Comparison of ENCODE assay signal across 1 cellular context in the genomic region with DNA sequence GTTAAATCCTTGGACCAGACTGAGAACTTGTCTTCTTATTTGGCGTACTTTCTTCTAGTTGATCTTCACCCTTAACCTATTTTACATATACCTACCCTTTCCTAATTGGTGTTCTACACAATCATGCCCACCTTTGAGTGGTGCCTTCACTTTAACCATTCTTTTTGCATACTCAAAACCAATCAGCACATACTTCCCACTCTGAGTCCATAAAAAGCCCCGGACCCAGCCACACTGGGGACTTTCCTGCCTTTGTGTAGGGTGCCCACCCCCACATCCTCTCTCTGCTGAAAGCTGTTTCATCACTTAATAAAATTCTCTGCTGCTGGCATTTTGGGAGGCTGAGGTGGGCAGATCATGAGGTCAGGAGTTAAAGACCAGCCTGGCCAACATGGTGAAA.
A peak's percentile ranks its signal among the peaks of the same experiment; 100 is the strongest.
TF ChIP-seq lines count a peak whose summit lies in the region.

No MANE protein-coding gene starts in this region.

TF ChIP-seq in GM12878, 131 proteins besides CTCF, POLR2A, EP300 and RAD21:
- TF ChIP-seq, protein P1, sequence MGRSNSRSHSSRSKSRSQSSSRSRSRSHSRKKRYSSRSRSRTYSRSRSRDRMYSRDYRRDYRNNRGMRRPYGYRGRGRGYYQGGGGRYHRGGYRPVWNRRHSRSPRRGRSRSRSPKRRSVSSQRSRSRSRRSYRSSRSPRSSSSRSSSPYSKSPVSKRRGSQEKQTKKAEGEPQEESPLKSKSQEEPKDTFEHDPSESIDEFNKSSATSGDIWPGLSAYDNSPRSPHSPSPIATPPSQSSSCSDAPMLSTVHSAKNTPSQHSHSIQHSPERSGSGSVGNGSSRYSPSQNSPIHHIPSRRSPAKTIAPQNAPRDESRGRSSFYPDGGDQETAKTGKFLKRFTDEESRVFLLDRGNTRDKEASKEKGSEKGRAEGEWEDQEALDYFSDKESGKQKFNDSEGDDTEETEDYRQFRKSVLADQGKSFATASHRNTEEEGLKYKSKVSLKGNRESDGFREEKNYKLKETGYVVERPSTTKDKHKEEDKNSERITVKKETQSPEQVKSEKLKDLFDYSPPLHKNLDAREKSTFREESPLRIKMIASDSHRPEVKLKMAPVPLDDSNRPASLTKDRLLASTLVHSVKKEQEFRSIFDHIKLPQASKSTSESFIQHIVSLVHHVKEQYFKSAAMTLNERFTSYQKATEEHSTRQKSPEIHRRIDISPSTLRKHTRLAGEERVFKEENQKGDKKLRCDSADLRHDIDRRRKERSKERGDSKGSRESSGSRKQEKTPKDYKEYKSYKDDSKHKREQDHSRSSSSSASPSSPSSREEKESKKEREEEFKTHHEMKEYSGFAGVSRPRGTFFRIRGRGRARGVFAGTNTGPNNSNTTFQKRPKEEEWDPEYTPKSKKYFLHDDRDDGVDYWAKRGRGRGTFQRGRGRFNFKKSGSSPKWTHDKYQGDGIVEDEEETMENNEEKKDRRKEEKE (IDR thresholded peaks at IDR 0.05): no peak
- TF ChIP-seq, protein P2, sequence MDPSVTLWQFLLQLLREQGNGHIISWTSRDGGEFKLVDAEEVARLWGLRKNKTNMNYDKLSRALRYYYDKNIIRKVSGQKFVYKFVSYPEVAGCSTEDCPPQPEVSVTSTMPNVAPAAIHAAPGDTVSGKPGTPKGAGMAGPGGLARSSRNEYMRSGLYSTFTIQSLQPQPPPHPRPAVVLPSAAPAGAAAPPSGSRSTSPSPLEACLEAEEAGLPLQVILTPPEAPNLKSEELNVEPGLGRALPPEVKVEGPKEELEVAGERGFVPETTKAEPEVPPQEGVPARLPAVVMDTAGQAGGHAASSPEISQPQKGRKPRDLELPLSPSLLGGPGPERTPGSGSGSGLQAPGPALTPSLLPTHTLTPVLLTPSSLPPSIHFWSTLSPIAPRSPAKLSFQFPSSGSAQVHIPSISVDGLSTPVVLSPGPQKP (IDR thresholded peaks at IDR 0.05; ENCODE audit: low read depth, low read length): no peak
- TF ChIP-seq YY1 (IDR thresholded peaks at IDR 0.05; ENCODE audit: low read depth, low read length): no peak
- no peak for TF ChIP-seq SP1 (IDR thresholded peaks at IDR 0.05; ENCODE audit: low read depth, low read length)
- 0 out of 2 replicates have a peak, but pooled peaks have one; percentile 22 for TF ChIP-seq MTA2 (IDR thresholded peaks at IDR 0.05; ENCODE audit: low read depth)
- TF ChIP-seq, protein P3, sequence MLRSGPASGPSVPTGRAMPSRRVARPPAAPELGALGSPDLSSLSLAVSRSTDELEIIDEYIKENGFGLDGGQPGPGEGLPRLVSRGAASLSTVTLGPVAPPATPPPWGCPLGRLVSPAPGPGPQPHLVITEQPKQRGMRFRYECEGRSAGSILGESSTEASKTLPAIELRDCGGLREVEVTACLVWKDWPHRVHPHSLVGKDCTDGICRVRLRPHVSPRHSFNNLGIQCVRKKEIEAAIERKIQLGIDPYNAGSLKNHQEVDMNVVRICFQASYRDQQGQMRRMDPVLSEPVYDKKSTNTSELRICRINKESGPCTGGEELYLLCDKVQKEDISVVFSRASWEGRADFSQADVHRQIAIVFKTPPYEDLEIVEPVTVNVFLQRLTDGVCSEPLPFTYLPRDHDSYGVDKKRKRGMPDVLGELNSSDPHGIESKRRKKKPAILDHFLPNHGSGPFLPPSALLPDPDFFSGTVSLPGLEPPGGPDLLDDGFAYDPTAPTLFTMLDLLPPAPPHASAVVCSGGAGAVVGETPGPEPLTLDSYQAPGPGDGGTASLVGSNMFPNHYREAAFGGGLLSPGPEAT (IDR thresholded peaks at IDR 0.05; ENCODE audit: low read depth): 0 out of 2 replicates have a peak, but pooled peaks have one; percentile 27
- 0 out of 4 replicates have a peak, but pooled peaks of 1 of the 2 experiments have one; percentile 20 for TF ChIP-seq IKZF2 (IDR thresholded peaks at IDR 0.05)
- TF ChIP-seq RUNX3 (IDR thresholded peaks at IDR 0.05; ENCODE audit: low read length): peak; percentile 48; the same call in 1 of the 2 replicates
- no peak for TF ChIP-seq CHD4 (IDR thresholded peaks at IDR 0.05)
- peak; percentile 61; the same call in 2 of the 3 replicates for TF ChIP-seq POU2F2 (IDR thresholded peaks at IDR 0.05; ENCODE audit: borderline replicate concordance, low read depth, low read length)
- TF ChIP-seq, protein P4, sequence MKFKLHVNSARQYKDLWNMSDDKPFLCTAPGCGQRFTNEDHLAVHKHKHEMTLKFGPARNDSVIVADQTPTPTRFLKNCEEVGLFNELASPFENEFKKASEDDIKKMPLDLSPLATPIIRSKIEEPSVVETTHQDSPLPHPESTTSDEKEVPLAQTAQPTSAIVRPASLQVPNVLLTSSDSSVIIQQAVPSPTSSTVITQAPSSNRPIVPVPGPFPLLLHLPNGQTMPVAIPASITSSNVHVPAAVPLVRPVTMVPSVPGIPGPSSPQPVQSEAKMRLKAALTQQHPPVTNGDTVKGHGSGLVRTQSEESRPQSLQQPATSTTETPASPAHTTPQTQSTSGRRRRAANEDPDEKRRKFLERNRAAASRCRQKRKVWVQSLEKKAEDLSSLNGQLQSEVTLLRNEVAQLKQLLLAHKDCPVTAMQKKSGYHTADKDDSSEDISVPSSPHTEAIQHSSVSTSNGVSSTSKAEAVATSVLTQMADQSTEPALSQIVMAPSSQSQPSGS (IDR thresholded peaks at IDR 0.05; ENCODE audit: low read length): 0 out of 2 replicates have a peak, but pooled peaks have one; percentile 28
- no peak for TF ChIP-seq CBX3 (IDR thresholded peaks at IDR 0.05; ENCODE audit: borderline replicate concordance, low read depth)
- TF ChIP-seq WRNIP1 (IDR thresholded peaks at IDR 0.05; ENCODE audit: borderline replicate concordance, low read depth, low read length): no peak
- no peak for TF ChIP-seq SMAD1 (IDR thresholded peaks at IDR 0.05; ENCODE audit: low read depth, partially characterized antibody)
- TF ChIP-seq TCF12 (IDR thresholded peaks at IDR 0.05; ENCODE audit: low read depth, low read length): no peak
- peak; percentile 31; the same call in 1 of the 2 replicates for TF ChIP-seq NFIC (IDR thresholded peaks at IDR 0.05; ENCODE audit: low read depth, low read length)
- TF ChIP-seq, protein P5, sequence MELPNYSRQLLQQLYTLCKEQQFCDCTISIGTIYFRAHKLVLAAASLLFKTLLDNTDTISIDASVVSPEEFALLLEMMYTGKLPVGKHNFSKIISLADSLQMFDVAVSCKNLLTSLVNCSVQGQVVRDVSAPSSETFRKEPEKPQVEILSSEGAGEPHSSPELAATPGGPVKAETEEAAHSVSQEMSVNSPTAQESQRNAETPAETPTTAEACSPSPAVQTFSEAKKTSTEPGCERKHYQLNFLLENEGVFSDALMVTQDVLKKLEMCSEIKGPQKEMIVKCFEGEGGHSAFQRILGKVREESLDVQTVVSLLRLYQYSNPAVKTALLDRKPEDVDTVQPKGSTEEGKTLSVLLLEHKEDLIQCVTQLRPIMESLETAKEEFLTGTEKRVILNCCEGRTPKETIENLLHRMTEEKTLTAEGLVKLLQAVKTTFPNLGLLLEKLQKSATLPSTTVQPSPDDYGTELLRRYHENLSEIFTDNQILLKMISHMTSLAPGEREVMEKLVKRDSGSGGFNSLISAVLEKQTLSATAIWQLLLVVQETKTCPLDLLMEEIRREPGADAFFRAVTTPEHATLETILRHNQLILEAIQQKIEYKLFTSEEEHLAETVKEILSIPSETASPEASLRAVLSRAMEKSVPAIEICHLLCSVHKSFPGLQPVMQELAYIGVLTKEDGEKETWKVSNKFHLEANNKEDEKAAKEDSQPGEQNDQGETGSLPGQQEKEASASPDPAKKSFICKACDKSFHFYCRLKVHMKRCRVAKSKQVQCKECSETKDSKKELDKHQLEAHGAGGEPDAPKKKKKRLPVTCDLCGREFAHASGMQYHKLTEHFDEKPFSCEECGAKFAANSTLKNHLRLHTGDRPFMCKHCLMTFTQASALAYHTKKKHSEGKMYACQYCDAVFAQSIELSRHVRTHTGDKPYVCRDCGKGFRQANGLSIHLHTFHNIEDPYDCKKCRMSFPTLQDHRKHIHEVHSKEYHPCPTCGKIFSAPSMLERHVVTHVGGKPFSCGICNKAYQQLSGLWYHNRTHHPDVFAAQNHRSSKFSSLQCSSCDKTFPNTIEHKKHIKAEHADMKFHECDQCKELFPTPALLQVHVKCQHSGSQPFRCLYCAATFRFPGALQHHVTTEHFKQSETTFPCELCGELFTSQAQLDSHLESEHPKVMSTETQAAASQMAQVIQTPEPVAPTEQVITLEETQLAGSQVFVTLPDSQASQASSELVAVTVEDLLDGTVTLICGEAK (IDR thresholded peaks at IDR 0.05; ENCODE audit: borderline replicate concordance): no peak
- TF ChIP-seq, protein P6, sequence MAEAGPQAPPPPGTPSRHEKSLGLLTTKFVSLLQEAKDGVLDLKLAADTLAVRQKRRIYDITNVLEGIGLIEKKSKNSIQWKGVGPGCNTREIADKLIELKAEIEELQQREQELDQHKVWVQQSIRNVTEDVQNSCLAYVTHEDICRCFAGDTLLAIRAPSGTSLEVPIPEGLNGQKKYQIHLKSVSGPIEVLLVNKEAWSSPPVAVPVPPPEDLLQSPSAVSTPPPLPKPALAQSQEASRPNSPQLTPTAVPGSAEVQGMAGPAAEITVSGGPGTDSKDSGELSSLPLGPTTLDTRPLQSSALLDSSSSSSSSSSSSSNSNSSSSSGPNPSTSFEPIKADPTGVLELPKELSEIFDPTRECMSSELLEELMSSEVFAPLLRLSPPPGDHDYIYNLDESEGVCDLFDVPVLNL (IDR thresholded peaks at IDR 0.05; ENCODE audit: low read depth, low read length): no peak
- no peak for TF ChIP-seq SRF (IDR thresholded peaks at IDR 0.05; ENCODE audit: low read depth in 2 of 2, low read length in 2 of 2)
- TF ChIP-seq JUNB (IDR thresholded peaks at IDR 0.05): no peak
TF ChIP-seq in GM12878: peak in this region for 7.
